8 cellular contexts compared by ENCODE assay signal in genomic region chr7:30974605-30975256, GRCh38. TPM values are rescaled to one million over a fixed set of nuclear protein-coding genes. Genes with fewer than 3 reads are reported as not detected.
A peak's percentile ranks its signal among the peaks of the same experiment; 100 is the strongest.
DNase-seq lines count a peak whose midpoint lies in the region; FAIRE-seq and TF ChIP-seq lines count a peak whose summit lies in the region.

No MANE protein-coding gene starts in this region.

- DNase-seq in GM10248 (ENCODE audit: extremely low spot score) (peak; percentile 91), H54 (ENCODE audit: insufficient read length, low spot score) (peak; percentile 87), WERI-Rb-1 (peak; percentile 81), fibroblast of the aortic adventitia (ENCODE audit: low read depth) (peak; percentile 61), posterior vena cava (ENCODE audit: low spot score) (peak; percentile 85), NCI-H2171 (lab: John Stamatoyannopoulos, UW) (no peak)

- CTCF ChIA-PET in GM10248 (lab: Yijun Ruan, JAX), result interaction anchor here (0.8 to 8.8 kb wide), 25 partner anchors 9 to 766 kb away, joined by 3 to 63 read pairs (median 4); partner anchors contain the start of gene GHRHR

- H3K27ac ChIP-seq in 22Rv1, result no peak overlapping the region
- H3K27ac ChIP-seq in WERI-Rb-1, result no peak overlapping the region; the same call in 1 of the 2 replicates

- TF ChIP-seq RAD21 in Ishikawa (IDR thresholded peaks at IDR 0.05; ENCODE audit: low read depth), result peak; percentile 75

- no peak for FAIRE-seq in H54 (lab: Jason Lieb, UNC)

- no peaks in the 10 kb centered on the region for H3K27me3 ChIP-seq in WERI-Rb-1 (ENCODE audit: insufficient read depth, low read depth, severe bottlenecking)

- no peaks in the 10 kb centered on the region for H3K36me3 ChIP-seq in WERI-Rb-1

- peak; percentile 93 for TF ChIP-seq CTCF in 22Rv1 (IDR thresholded peaks at IDR 0.05)
- TF ChIP-seq CTCF in GM10248 (IDR thresholded peaks at IDR 0.05; ENCODE audit: control extremely low read depth, extremely low read depth, low read depth, missing control alignments), result peak; percentile 76
- peak; percentile 97 for TF ChIP-seq CTCF in WERI-Rb-1 (IDR thresholded peaks at IDR 0.05; ENCODE audit: low read depth, low read length)
- peak; percentile 70 for TF ChIP-seq CTCF in fibroblast of the aortic adventitia (IDR thresholded peaks at IDR 0.05; ENCODE audit: insufficient read depth, low read length)

- no peak for TF ChIP-seq EP300 in Ishikawa (IDR thresholded peaks at IDR 0.05; ENCODE audit: borderline replicate concordance)

- POLR2A ChIA-PET in GM10248 (lab: Yijun Ruan, JAX), result no interaction called here

- H3K4me3 ChIP-seq in WERI-Rb-1 (ENCODE audit: low read depth, low read length), result no peak overlapping the region
- no peak overlapping the region for H3K4me3 ChIP-seq in fibroblast of the aortic adventitia (ENCODE audit: low read depth, low read length)

- no peak for TF ChIP-seq POLR2A in H54 (IDR thresholded peaks at IDR 0.05; ENCODE audit: low read depth, low read length)

- H3K9me3 ChIP-seq in WERI-Rb-1 (ENCODE audit: severe bottlenecking), result no peaks in the 10 kb centered on the region

- intact Hi-C loops in posterior vena cava (cut with DNase I), result loop anchor here (2.0 to 10.0 kb wide), 2 partner anchors 170 to 174 kb away; no protein-coding TSS in a partner anchor

TF ChIP-seq in Ishikawa, 13 proteins besides CTCF, POLR2A, EP300 and RAD21:
- no peak for TF ChIP-seq TCF12 (IDR thresholded peaks at IDR 0.05; ENCODE audit: low read depth)
TF ChIP-seq in Ishikawa: peak in this region for 0.

RNA-seq across cellular contexts. Expression of gene GHRHR, which starts 11.0 kb away (rescaled TPM):
- total RNA-seq in fibroblast of the aortic adventitia (ENCODE audit: low replicate concordance) (not detected in 2 replicates), posterior vena cava (1 to 10 TPM in 1 of 2 donors, not detected in 1; 1.2 TPM)
